In genomic region chr16:16331466-16331865, GRCh38 we compare ENCODE assay signal across 1 cellular context. TPM values are rescaled to one million over a fixed set of nuclear protein-coding genes. Genes with fewer than 3 reads are reported as not detected.
"Had no signal": no experiment of that assay in that cellular context is flagged by ENCODE, and none has a peak within 500 bp of the region (broad histone marks: within the 10 kb centered on the region; RNA-seq: fewer than 3 reads in every experiment).

No MANE protein-coding gene starts in this region.

RNA-seq across cellular contexts. Expression of gene NPIPA7, which starts 47.5 kb away (rescaled TPM):
- total RNA-seq: ascending aorta had no signal
